In the genomic region with DNA sequence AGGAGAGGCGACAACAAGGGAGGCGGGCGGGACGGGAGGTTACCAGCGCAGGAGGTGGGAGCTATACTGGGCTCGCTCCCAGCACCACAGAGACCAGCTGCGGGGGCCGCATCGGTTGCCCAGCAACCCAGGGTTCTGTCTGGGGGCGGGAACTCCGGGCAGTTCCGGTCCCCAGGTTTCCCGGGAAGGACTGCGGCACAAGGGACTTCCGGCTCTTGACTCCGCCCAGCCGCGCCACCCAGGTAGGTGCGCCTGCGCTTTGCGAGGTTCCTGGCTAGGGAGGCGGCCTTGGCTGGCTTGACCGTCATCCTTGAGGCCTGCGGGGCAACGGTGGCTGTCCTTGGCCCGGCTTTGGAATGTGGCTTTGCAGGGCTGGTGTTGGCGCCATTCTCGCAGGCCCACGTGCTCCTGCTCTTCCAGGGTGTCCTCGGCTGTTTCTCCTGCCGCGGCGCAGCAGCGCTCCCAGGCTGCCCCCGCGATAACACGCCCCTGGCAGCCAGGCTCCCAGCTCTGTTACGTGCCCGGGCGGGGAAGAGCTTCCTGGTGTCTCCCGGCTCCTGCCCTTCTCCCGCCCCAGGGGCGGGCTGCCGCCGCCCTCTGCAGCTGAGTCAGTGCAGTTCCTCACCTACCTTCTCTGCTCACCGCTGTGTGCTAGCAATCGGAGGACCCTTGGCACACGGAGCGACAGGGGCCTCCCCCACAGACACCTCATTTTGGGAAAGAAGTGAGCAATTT, we compare ENCODE assay signal across 8 cellular contexts.
DNase-seq lines count a peak whose midpoint lies in the region; ATAC-seq lines count a peak whose summit lies in the region.

A gene with protein sequence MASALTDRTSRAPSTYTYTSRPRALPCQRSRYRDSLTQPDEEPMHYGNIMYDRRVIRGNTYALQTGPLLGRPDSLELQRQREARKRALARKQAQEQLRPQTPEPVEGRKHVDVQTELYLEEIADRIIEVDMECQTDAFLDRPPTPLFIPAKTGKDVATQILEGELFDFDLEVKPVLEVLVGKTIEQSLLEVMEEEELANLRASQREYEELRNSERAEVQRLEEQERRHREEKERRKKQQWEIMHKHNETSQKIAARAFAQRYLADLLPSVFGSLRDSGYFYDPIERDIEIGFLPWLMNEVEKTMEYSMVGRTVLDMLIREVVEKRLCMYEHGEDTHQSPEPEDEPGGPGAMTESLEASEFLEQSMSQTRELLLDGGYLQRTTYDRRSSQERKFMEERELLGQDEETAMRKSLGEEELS (minus strand): TSS at position 534 of the 735 bp plus-strand sequence. CDS start 652 bp downstream, outside the sequence.

- ATAC-seq in GM19025 (IDR thresholded peaks at IDR 0.05; ENCODE audit: low read depth, unreplicated experiment) = peak; percentile 92
- ATAC-seq in HG03280 (IDR thresholded peaks at IDR 0.05; ENCODE audit: unreplicated experiment) = peak; percentile 96

- peak; percentile 99 for DNase-seq in AG20443 (ENCODE audit: low spot score)
- DNase-seq in NCI-H345 (lab: John Stamatoyannopoulos, UW) = peak; percentile 98
- peak; percentile 78 for DNase-seq in activated CD4-positive, CD25-positive, alpha-beta regulatory T cell treated with anti-CD3 and anti-CD28 coated beads, Interleukin-2, amount 50 U/mL, for 16 hours (ENCODE audit: low read depth, low spot score)
- peak; percentile 97 for DNase-seq in cerebellar cortex (ENCODE audit: low spot score)
- peak; percentile 99 for DNase-seq in islet precursor cell
- DNase-seq in stimulated activated CD4-positive, alpha-beta T cell treated with anti-CD3 and anti-CD28 coated beads, Interleukin-12 subunit alpha, Interleukin-12 subunit beta, amount 100 ng/mL, for 4 hours = peak; percentile 91

Comparison
In these comparisons a context has a peak if more than half of its experiments do, and no peak if none do; other contexts are left out.
1. Peak in every context shown above with its lines: DNase-seq and ATAC-seq.